39 cellular contexts compared by ENCODE assay signal in the genomic region with DNA sequence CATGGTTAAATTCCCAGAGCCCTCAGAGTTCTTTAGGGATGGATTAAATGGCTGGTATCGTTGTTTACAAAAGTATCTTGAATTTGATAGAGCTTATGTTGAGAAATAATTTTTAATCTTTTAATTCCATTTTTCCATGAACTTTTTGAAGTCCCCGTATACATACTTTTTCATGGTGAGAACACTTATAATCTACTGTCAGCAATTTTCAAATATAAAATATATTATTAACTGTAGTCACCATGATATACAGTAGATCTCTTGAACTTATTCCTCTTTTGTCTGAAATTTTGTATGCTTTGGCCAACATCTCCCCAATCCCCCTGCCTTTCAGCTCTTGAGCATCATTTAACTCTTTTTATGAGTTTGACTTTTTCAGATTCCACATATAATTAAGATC. TPM values are rescaled to one million over a fixed set of nuclear protein-coding genes. Genes with fewer than 3 reads are reported as not detected.
"Had no signal": no experiment of that assay in that cellular context is flagged by ENCODE, and none has a peak within 500 bp of the region (broad histone marks: within the 10 kb centered on the region; RNA-seq: fewer than 3 reads in every experiment).

No MANE protein-coding gene starts in this region.

- H3K36me3 ChIP-seq: breast epithelium had no signal

- DNase-seq: activated CD4-positive, alpha-beta memory T cell treated with anti-CD3 and anti-CD28 coated beads, Interleukin-2, amount 10 ng/mL, durations not matched to agents 7 days and 5 days; activated CD4-positive, alpha-beta T cell treated with anti-CD3 and anti-CD28 coated beads for 1 hour; activated CD4-positive, alpha-beta T cell treated with anti-CD3 and anti-CD28 coated beads for 36 hours; activated CD4-positive, alpha-beta T cell treated with anti-CD3 and anti-CD28 coated beads for 48 hours; activated CD4-positive, alpha-beta T cell treated with anti-CD3 and anti-CD28 coated beads, Interleukin-2, amount 10 ng/mL, durations not matched to agents 7 days and 5 days; activated CD4-positive, alpha-beta T cell treated with anti-CD3 and anti-CD28 coated beads, Interleukin-2, amount 50 U/mL, for 48 hours; activated CD4-positive, CD25-positive, alpha-beta regulatory T cell; activated CD8-positive, alpha-beta memory T cell treated with anti-CD3 and anti-CD28 coated beads for 24 hours; activated CD8-positive, alpha-beta memory T cell treated with anti-CD3 and anti-CD28 coated beads, Interleukin-2, amount 10 ng/mL, durations not matched to agents 7 days and 5 days; activated CD8-positive, alpha-beta memory T cell treated with anti-CD3 and anti-CD28 coated beads, Interleukin-2, amount 50 U/mL, for 48 hours; activated CD8-positive, alpha-beta T cell treated with anti-CD3 and anti-CD28 coated beads, Interleukin-2, amount 10 ng/mL, durations not matched to agents 7 days and 5 days; activated effector memory CD4-positive, alpha-beta T cell treated with anti-CD3 and anti-CD28 coated beads, Interleukin-2, amount 50 U/mL, for 16 hours; activated gamma-delta T cell treated with Interleukin-2 at 50 U/mL for 16 hours; activated naive CD4-positive, alpha-beta T cell; activated naive CD4-positive, alpha-beta T cell treated with anti-CD3 and anti-CD28 coated beads for 36 hours; activated naive CD4-positive, alpha-beta T cell treated with anti-CD3 and anti-CD28 coated beads, Interleukin-2, amount 50 U/mL, for 16 hours; activated naive CD8-positive, alpha-beta T cell treated with anti-CD3 and anti-CD28 coated beads for 36 hours; activated T-cell treated with anti-CD3 and anti-CD28 coated beads, Interleukin-2, amount 50 U/mL, for 4 hours; activated T-cell treated with anti-CD3 and anti-CD28 coated beads, Interleukin-2, amount 50 U/mL, for 72 hours; amniotic stem cell; aorta; body of pancreas; brain microvascular endothelial cell; central memory CD4-positive, alpha-beta T cell; T-helper 2 cell; T-helper 9 cell had no signal

- ATAC-seq: activated CD4-positive, alpha-beta T cell treated with anti-CD3 and anti-CD28 coated beads for 36 hours; activated CD4-positive, CD25-positive, alpha-beta regulatory T cell treated with anti-CD3 and anti-CD28 coated beads, Interleukin-2, amount 50 U/mL, for 24 hours; activated CD8-positive, alpha-beta memory T cell treated with anti-CD3 and anti-CD28 coated beads, Interleukin-2, amount 10 ng/mL, durations not matched to agents 7 days and 5 days; activated CD8-positive, alpha-beta T cell treated with anti-CD3 and anti-CD28 coated beads, Interleukin-2, amount 10 ng/mL, durations not matched to agents 7 days and 5 days; activated naive CD4-positive, alpha-beta T cell treated with anti-CD3 and anti-CD28 coated beads, Interleukin-2, amount 50 U/mL, for 72 hours; activated T-cell treated with anti-CD3 and anti-CD28 coated beads, Interleukin-2, amount 50 U/mL, for 4 hours; activated T-cell treated with anti-CD3 and anti-CD28 coated beads, Interleukin-2, amount 50 U/mL, for 72 hours; activated T-helper 17 cell treated with anti-CD3 and anti-CD28 coated beads, Interleukin-2, amount 50 U/mL, for 72 hours; body of pancreas; WTC11 had no signal

- H3K4me3 Mint-ChIP-seq: activated CD4-positive, alpha-beta memory T cell treated with anti-CD3 and anti-CD28 coated beads, Interleukin-2, amount 10 ng/mL, durations not matched to agents 7 days and 5 days; activated CD4-positive, alpha-beta T cell treated with anti-CD3 and anti-CD28 coated beads for 36 hours; activated CD4-positive, alpha-beta T cell treated with anti-CD3 and anti-CD28 coated beads, Interleukin-2, amount 10 ng/mL, durations not matched to agents 7 days and 5 days; activated CD8-positive, alpha-beta memory T cell treated with anti-CD3 and anti-CD28 coated beads, Interleukin-2, amount 10 ng/mL, durations not matched to agents 7 days and 5 days; activated CD8-positive, alpha-beta T cell treated with anti-CD3 and anti-CD28 coated beads, Interleukin-2, amount 10 ng/mL, durations not matched to agents 7 days and 5 days; activated naive CD4-positive, alpha-beta T cell treated with anti-CD3 and anti-CD28 coated beads for 36 hours; activated naive CD8-positive, alpha-beta T cell treated with anti-CD3 and anti-CD28 coated beads for 36 hours; activated T-cell treated with anti-CD3 and anti-CD28 coated beads, Interleukin-2, amount 50 U/mL, for 4 hours; activated T-cell treated with anti-CD3 and anti-CD28 coated beads, Interleukin-2, amount 50 U/mL, for 72 hours; activated T-helper 1 cell treated with anti-CD3 and anti-CD28 coated beads, Interleukin-12 subunit alpha, Interleukin-12 subunit beta, Interleukin-2, Interleukin-4 antibody, amounts not matched to agents 30 ng/mL and 10 ng/mL and 1 ng/mL, durations not matched to agents 14 hours and 24 hours and 36 hours; activated T-helper 17 cell treated with anti-CD3 and anti-CD28 coated beads, Interleukin-2, amount 50 U/mL, for 72 hours; T-helper 1 cell treated with Interleukin-12 subunit alpha and Interleukin-12 subunit beta and Interleukin-4 antibody, amounts not matched to agents 30 μg/mL and 1 μg/mL, for 36 hours; T-helper 2 cell treated with Interferon-gamma antibody and Interleukin-4, amounts not matched to agents 5 μg/mL and 100 μg/mL, for 36 hours; WTC11 had no signal

- H3K4me1 ChIP-seq: body of pancreas, breast epithelium had no signal

- H3K27me3 ChIP-seq: adrenal gland, body of pancreas, brain microvascular endothelial cell, breast epithelium had no signal

- H3K27ac Mint-ChIP-seq: activated CD4-positive, alpha-beta memory T cell treated with anti-CD3 and anti-CD28 coated beads, Interleukin-2, amount 10 ng/mL, durations not matched to agents 7 days and 5 days; activated CD4-positive, alpha-beta T cell treated with anti-CD3 and anti-CD28 coated beads for 36 hours; activated CD4-positive, alpha-beta T cell treated with anti-CD3 and anti-CD28 coated beads, Interleukin-2, amount 10 ng/mL, durations not matched to agents 7 days and 5 days; activated CD8-positive, alpha-beta memory T cell treated with anti-CD3 and anti-CD28 coated beads, Interleukin-2, amount 10 ng/mL, durations not matched to agents 7 days and 5 days; activated CD8-positive, alpha-beta T cell treated with anti-CD3 and anti-CD28 coated beads, Interleukin-2, amount 10 ng/mL, durations not matched to agents 7 days and 5 days; activated naive CD4-positive, alpha-beta T cell treated with anti-CD3 and anti-CD28 coated beads for 36 hours; activated naive CD4-positive, alpha-beta T cell treated with anti-CD3 and anti-CD28 coated beads, Interleukin-2, amount 50 U/mL, for 72 hours; activated naive CD8-positive, alpha-beta T cell treated with anti-CD3 and anti-CD28 coated beads for 36 hours; activated T-cell treated with anti-CD3 and anti-CD28 coated beads, Interleukin-2, amount 50 U/mL, for 72 hours; activated T-helper 1 cell treated with anti-CD3 and anti-CD28 coated beads, Interleukin-12 subunit alpha, Interleukin-12 subunit beta, Interleukin-2, Interleukin-4 antibody, amounts not matched to agents 30 ng/mL and 10 ng/mL and 1 ng/mL, durations not matched to agents 14 hours and 24 hours and 36 hours; activated T-helper 17 cell treated with anti-CD3 and anti-CD28 coated beads, Interleukin-2, amount 50 U/mL, for 72 hours; T-helper 1 cell treated with Interleukin-12 subunit alpha and Interleukin-12 subunit beta and Interleukin-4 antibody, amounts not matched to agents 30 μg/mL and 1 μg/mL, for 36 hours; T-helper 2 cell treated with Interferon-gamma antibody and Interleukin-4, amounts not matched to agents 5 μg/mL and 100 μg/mL, for 36 hours; WTC11 had no signal

- FAIRE-seq: colon, TTC549 had no signal

- H3K27me3 Mint-ChIP-seq: activated CD4-positive, alpha-beta memory T cell treated with anti-CD3 and anti-CD28 coated beads, Interleukin-2, amount 10 ng/mL, durations not matched to agents 7 days and 5 days; activated CD4-positive, alpha-beta T cell treated with anti-CD3 and anti-CD28 coated beads for 36 hours; activated CD4-positive, alpha-beta T cell treated with anti-CD3 and anti-CD28 coated beads, Interleukin-2, amount 10 ng/mL, durations not matched to agents 7 days and 5 days; activated CD8-positive, alpha-beta memory T cell treated with anti-CD3 and anti-CD28 coated beads, Interleukin-2, amount 10 ng/mL, durations not matched to agents 7 days and 5 days; activated naive CD8-positive, alpha-beta T cell treated with anti-CD3 and anti-CD28 coated beads for 36 hours; activated T-helper 17 cell treated with anti-CD3 and anti-CD28 coated beads, Interleukin-2, amount 50 U/mL, for 72 hours had no signal

- H3K9me3 ChIP-seq: adrenal gland, body of pancreas, breast epithelium had no signal

- H3K27ac ChIP-seq: body of pancreas, brain microvascular endothelial cell, VCaP had no signal

- H3K4me3 ChIP-seq: adrenal gland, body of pancreas, breast epithelium had no signal

- H3K9me3 Mint-ChIP-seq: activated CD4-positive, alpha-beta T cell treated with anti-CD3 and anti-CD28 coated beads, Interleukin-2, amount 10 ng/mL, durations not matched to agents 7 days and 5 days; activated naive CD4-positive, alpha-beta T cell treated with anti-CD3 and anti-CD28 coated beads, Interleukin-2, amount 50 U/mL, for 72 hours; activated T-cell treated with anti-CD3 and anti-CD28 coated beads, Interleukin-2, amount 50 U/mL, for 4 hours; activated T-cell treated with anti-CD3 and anti-CD28 coated beads, Interleukin-2, amount 50 U/mL, for 72 hours; activated T-helper 1 cell treated with anti-CD3 and anti-CD28 coated beads, Interleukin-12 subunit alpha, Interleukin-12 subunit beta, Interleukin-2, Interleukin-4 antibody, amounts not matched to agents 30 ng/mL and 10 ng/mL and 1 ng/mL, durations not matched to agents 14 hours and 24 hours and 36 hours; activated T-helper 17 cell treated with anti-CD3 and anti-CD28 coated beads, Interleukin-2, amount 50 U/mL, for 72 hours; T-helper 1 cell treated with Interleukin-12 subunit alpha and Interleukin-12 subunit beta and Interleukin-4 antibody, amounts not matched to agents 30 μg/mL and 1 μg/mL, for 36 hours; T-helper 2 cell treated with Interferon-gamma antibody and Interleukin-4, amounts not matched to agents 5 μg/mL and 100 μg/mL, for 36 hours had no signal

- H3K4me1 Mint-ChIP-seq: activated CD4-positive, alpha-beta memory T cell treated with anti-CD3 and anti-CD28 coated beads, Interleukin-2, amount 10 ng/mL, durations not matched to agents 7 days and 5 days; activated CD4-positive, alpha-beta T cell treated with anti-CD3 and anti-CD28 coated beads for 36 hours; activated CD4-positive, alpha-beta T cell treated with anti-CD3 and anti-CD28 coated beads, Interleukin-2, amount 10 ng/mL, durations not matched to agents 7 days and 5 days; activated CD8-positive, alpha-beta memory T cell treated with anti-CD3 and anti-CD28 coated beads, Interleukin-2, amount 10 ng/mL, durations not matched to agents 7 days and 5 days; activated naive CD8-positive, alpha-beta T cell treated with anti-CD3 and anti-CD28 coated beads for 36 hours; activated T-helper 17 cell treated with anti-CD3 and anti-CD28 coated beads, Interleukin-2, amount 50 U/mL, for 72 hours; WTC11 had no signal

RNA-seq across cellular contexts. Expression of a gene that starts 9.4 kb away (rescaled TPM):
- total RNA-seq: activated CD4-positive, alpha-beta memory T cell treated with anti-CD3 and anti-CD28 coated beads, Interleukin-2, amount 10 ng/mL, durations not matched to agents 7 days and 5 days; activated CD4-positive, alpha-beta T cell treated with anti-CD3 and anti-CD28 coated beads for 36 hours; activated CD4-positive, alpha-beta T cell treated with anti-CD3 and anti-CD28 coated beads, Interleukin-2, amount 10 ng/mL, durations not matched to agents 7 days and 5 days; activated CD8-positive, alpha-beta memory T cell treated with anti-CD3 and anti-CD28 coated beads, Interleukin-2, amount 10 ng/mL, durations not matched to agents 7 days and 5 days; activated CD8-positive, alpha-beta T cell treated with anti-CD3 and anti-CD28 coated beads, Interleukin-2, amount 10 ng/mL, durations not matched to agents 7 days and 5 days; activated naive CD4-positive, alpha-beta T cell treated with anti-CD3 and anti-CD28 coated beads for 36 hours; activated naive CD4-positive, alpha-beta T cell treated with anti-CD3 and anti-CD28 coated beads, Interleukin-2, amount 50 U/mL, for 72 hours; activated naive CD8-positive, alpha-beta T cell treated with anti-CD3 and anti-CD28 coated beads for 36 hours; activated T-cell treated with anti-CD3 and anti-CD28 coated beads, Interleukin-2, amount 50 U/mL, for 4 hours; activated T-cell treated with anti-CD3 and anti-CD28 coated beads, Interleukin-2, amount 50 U/mL, for 72 hours; activated T-helper 1 cell treated with anti-CD3 and anti-CD28 coated beads, Interleukin-12 subunit alpha, Interleukin-12 subunit beta, Interleukin-2, Interleukin-4 antibody, amounts not matched to agents 30 ng/mL and 10 ng/mL and 1 ng/mL, durations not matched to agents 14 hours and 24 hours and 36 hours; activated T-helper 17 cell treated with anti-CD3 and anti-CD28 coated beads, Interleukin-2, amount 50 U/mL, for 72 hours; adrenal gland; aorta; body of pancreas; breast epithelium; cardiac septum had no signal
